1 cellular context compared by ENCODE assay signal in the genomic region with DNA sequence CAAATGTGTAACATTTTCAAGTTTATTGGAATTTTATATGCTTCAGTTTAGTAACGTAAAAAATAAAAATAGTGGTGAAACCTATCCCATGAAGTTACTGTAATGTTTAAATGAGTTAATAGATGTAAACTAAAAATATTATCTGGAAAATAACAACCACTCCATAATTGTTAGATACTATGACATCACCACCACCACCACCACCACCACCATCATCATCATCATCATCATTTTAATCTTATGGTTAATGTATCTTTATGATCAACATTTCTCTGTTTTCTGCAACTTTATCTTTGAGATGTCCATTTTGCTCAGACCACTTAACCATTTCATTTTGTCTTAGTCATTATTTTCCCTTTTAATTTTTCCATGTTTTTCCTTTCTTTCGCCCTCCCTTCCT.
TF ChIP-seq lines count a peak whose summit lies in the region.

No MANE protein-coding gene starts in this region.

TF ChIP-seq in HepG2, 621 proteins besides CTCF, POLR2A, EP300 and RAD21 (continued from another document):
- TF ChIP-seq, protein P1, sequence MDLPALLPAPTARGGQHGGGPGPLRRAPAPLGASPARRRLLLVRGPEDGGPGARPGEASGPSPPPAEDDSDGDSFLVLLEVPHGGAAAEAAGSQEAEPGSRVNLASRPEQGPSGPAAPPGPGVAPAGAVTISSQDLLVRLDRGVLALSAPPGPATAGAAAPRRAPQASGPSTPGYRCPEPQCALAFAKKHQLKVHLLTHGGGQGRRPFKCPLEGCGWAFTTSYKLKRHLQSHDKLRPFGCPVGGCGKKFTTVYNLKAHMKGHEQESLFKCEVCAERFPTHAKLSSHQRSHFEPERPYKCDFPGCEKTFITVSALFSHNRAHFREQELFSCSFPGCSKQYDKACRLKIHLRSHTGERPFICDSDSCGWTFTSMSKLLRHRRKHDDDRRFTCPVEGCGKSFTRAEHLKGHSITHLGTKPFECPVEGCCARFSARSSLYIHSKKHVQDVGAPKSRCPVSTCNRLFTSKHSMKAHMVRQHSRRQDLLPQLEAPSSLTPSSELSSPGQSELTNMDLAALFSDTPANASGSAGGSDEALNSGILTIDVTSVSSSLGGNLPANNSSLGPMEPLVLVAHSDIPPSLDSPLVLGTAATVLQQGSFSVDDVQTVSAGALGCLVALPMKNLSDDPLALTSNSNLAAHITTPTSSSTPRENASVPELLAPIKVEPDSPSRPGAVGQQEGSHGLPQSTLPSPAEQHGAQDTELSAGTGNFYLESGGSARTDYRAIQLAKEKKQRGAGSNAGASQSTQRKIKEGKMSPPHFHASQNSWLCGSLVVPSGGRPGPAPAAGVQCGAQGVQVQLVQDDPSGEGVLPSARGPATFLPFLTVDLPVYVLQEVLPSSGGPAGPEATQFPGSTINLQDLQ (CRISPR knock-in tag; IDR thresholded peaks at IDR 0.05), result no peak
- TF ChIP-seq TCF7L2 (IDR thresholded peaks at IDR 0.05; ENCODE audit: low read depth, low read length), result no peak
- TF ChIP-seq KLF12 (CRISPR knock-in tag; IDR thresholded peaks at IDR 0.05; ENCODE audit: borderline replicate concordance), result no peak
- no peak for TF ChIP-seq ESRRA (CRISPR knock-in tag; IDR thresholded peaks at IDR 0.05; ENCODE audit: low read depth)
- TF ChIP-seq, protein P2, sequence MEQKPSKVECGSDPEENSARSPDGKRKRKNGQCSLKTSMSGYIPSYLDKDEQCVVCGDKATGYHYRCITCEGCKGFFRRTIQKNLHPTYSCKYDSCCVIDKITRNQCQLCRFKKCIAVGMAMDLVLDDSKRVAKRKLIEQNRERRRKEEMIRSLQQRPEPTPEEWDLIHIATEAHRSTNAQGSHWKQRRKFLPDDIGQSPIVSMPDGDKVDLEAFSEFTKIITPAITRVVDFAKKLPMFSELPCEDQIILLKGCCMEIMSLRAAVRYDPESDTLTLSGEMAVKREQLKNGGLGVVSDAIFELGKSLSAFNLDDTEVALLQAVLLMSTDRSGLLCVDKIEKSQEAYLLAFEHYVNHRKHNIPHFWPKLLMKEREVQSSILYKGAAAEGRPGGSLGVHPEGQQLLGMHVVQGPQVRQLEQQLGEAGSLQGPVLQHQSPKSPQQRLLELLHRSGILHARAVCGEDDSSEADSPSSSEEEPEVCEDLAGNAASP (CRISPR knock-in tag; IDR thresholded peaks at IDR 0.05; ENCODE audit: borderline replicate concordance), result no peak
- TF ChIP-seq ZFP41 (CRISPR knock-in tag; IDR thresholded peaks at IDR 0.05; ENCODE audit: borderline replicate concordance), result no peak
